Comparison of ENCODE assay signal across 18 cellular contexts in the genomic region with DNA sequence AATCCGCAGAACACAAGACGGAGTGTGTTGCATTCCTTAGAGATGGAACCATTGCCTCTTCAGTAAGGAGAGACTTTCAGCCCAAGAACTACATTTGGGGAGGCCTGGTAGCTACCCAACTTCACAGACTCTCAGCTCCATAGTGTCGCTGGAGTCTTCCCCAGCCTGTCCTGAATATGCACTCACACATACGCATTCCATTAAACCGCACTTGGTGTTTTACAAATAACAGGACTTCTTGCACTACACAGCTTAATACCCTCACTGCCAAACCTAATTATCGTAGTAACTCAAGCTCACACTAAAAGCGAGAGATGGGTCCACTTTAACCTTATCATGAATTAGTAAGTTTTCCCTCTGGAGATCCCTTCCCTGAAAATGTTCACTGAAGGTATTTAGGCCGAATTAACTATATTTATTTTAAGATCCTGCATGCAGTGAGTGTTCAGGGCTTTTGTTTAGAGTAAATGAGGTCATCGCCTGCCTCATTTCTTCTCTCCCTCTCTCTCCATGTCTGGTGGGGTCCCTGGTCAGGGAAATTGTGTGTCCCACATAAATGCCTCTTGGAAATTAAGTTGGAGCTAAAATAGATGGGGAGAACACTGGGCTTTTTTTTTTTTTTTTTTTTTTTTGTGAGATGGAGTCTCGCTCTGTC.
DNase-seq lines count a peak whose midpoint lies in the region; ATAC-seq, FAIRE-seq and TF ChIP-seq lines count a peak whose summit lies in the region.
"Had no signal": no experiment of that assay in that cellular context is flagged by ENCODE, and none has a peak within 500 bp of the region (broad histone marks: within the 10 kb centered on the region; RNA-seq: fewer than 3 reads in every experiment).

No MANE protein-coding gene starts in this region.

- H2BK120ac ChIP-seq in IMR-90 (ENCODE audit: low read depth, low read length) (peak overlapping the region; percentile 71), H1 (replicated peaks; ENCODE audit: low read depth, low read length) (no peak overlapping the region), mesenchymal stem cell (ENCODE audit: low read depth, low read length) (no peak overlapping the region)

- CTCF ChIA-PET in IMR-90 (lab: Yijun Ruan, JAX) (no interaction called here), H1 (lab: Charles Lee; ENCODE audit: partially characterized antibody) (interaction anchor here (2.8 kb wide), 1 partner anchor 13 kb away, joined by 7 read pairs; no protein-coding TSS in a partner anchor)

- H3K27ac ChIP-seq in IMR-90 (ENCODE audit: insufficient read depth, low read length) (peak overlapping the region; percentile 17; the same call in 1 of the 2 replicates), H1 (ENCODE audit: low read depth, low read length) (no peak overlapping the region), mesenchymal stem cell (ENCODE audit: low read length, poor library complexity, severe bottlenecking) (no peak overlapping the region), WERI-Rb-1 (no peak overlapping the region)
- H3K27ac ChIP-seq: KMS-11 had no signal

- H3K79me1 ChIP-seq in IMR-90 (ENCODE audit: low read depth in 1 of 2, low read length in 2 of 2) (no peaks in the 10 kb centered on the region), H1 (ENCODE audit: low read depth, low read length) (no peaks in the 10 kb centered on the region), mesenchymal stem cell (replicated peaks; ENCODE audit: low read length, poor library complexity, severe bottlenecking) (no peaks in the 10 kb centered on the region)

- H2BK5ac ChIP-seq in IMR-90 (ENCODE audit: low read depth, low read length, poor library complexity, severe bottlenecking) (no peak overlapping the region), H1 (ENCODE audit: low read depth, low read length) (no peak overlapping the region), mesenchymal stem cell (ENCODE audit: low read depth, low read length, poor library complexity, severe bottlenecking) (no peak overlapping the region)

- TF ChIP-seq RAD21 in IMR-90 (IDR thresholded peaks at IDR 0.05; ENCODE audit: low read length) (no peak), H1 (IDR thresholded peaks at IDR 0.05 in 1 of 2, conservative IDR thresholded peaks at IDR 0.05 in 1 of 2; ENCODE audit: low read depth in 2 of 2, low read length in 2 of 2) (no peak)

- H3K27me3 ChIP-seq in IMR-90 (ENCODE audit: control insufficient read depth, insufficient read depth, low read length) = peaks cover 10% of the 10 kb centered on the region
- H3K27me3 ChIP-seq in H1 (replicated peaks in 1 of 4; ENCODE audit: control insufficient read depth in 3 of 4, extremely low read depth in 1 of 4, insufficient read depth in 3 of 4, low read length in 3 of 4) = no peaks in the 10 kb centered on the region
- H3K27me3 ChIP-seq in mesenchymal stem cell (ENCODE audit: control insufficient read depth in 1 of 2, insufficient read depth in 1 of 2, low read length in 2 of 2) = peaks cover 13 to 37% of the 10 kb centered on the region in 2 experiments
- no peaks in the 10 kb centered on the region for H3K27me3 ChIP-seq in WERI-Rb-1 (ENCODE audit: insufficient read depth, low read depth, severe bottlenecking)
- H3K27me3 ChIP-seq in BE2C = no peaks in the 10 kb centered on the region

- H2AFZ ChIP-seq in IMR-90 (replicated peaks; ENCODE audit: low read length, poor library complexity) = no peak overlapping the region
- peak overlapping the region; percentile 73; the same call in 1 of the 2 replicates for H2AFZ ChIP-seq in H1 (ENCODE audit: low read length)
- H2AFZ ChIP-seq in mesenchymal stem cell (ENCODE audit: low read depth, low read length) = no peak overlapping the region

- ATAC-seq in IMR-90 (ENCODE audit: low read depth) (peak; percentile 90), HG03196 (IDR thresholded peaks at IDR 0.05; ENCODE audit: unreplicated experiment) (no peak), HG03159 (IDR thresholded peaks at IDR 0.05; ENCODE audit: unreplicated experiment) (no peak)
- ATAC-seq: CD8-positive, alpha-beta T cell; GM12878 had no signal

- peak overlapping the region; percentile 67; the same call in 1 of the 2 replicates for H3K4ac ChIP-seq in IMR-90 (ENCODE audit: low read depth, low read length)
- no peak overlapping the region for H3K4ac ChIP-seq in H1 (replicated peaks; ENCODE audit: insufficient read length, low read depth, low read length)
- H3K4ac ChIP-seq in mesenchymal stem cell (ENCODE audit: low read depth in 1 of 2, low read length in 2 of 2) = no peak overlapping the region

- peak overlapping the region; percentile 67 for H2BK20ac ChIP-seq in IMR-90 (ENCODE audit: low read depth, low read length)
- H2BK20ac ChIP-seq in H1 (ENCODE audit: low read length) = no peak overlapping the region

- H3K56ac ChIP-seq in IMR-90 (ENCODE audit: extremely low read depth, insufficient read depth, low read length) = no peak overlapping the region; the same call in 1 of the 2 replicates
- no peak overlapping the region for H3K56ac ChIP-seq in H1 (replicated peaks; ENCODE audit: insufficient read length, low read depth, low read length)

- H3K4me2 ChIP-seq in IMR-90 (ENCODE audit: low read depth, low read length) = peak overlapping the region; percentile 73
- no peak overlapping the region for H3K4me2 ChIP-seq in H1 (ENCODE audit: insufficient read depth in 1 of 2, low read depth in 2 of 2, low read length in 2 of 2)
- no peak overlapping the region for H3K4me2 ChIP-seq in mesenchymal stem cell (ENCODE audit: low read length, poor library complexity, severe bottlenecking)
- H3K4me2 ChIP-seq: KMS-11 had no signal

- H3K4me3 ChIP-seq in IMR-90 (ENCODE audit: insufficient read depth, low read depth, low read length) (no peak overlapping the region), H1 (ENCODE audit: extremely low read depth in 1 of 4, insufficient read depth in 2 of 4, low read depth in 3 of 4, low read length in 4 of 4) (no peak overlapping the region), mesenchymal stem cell (ENCODE audit: insufficient read depth in 1 of 2, low read depth in 1 of 2, low read length in 2 of 2) (no peak overlapping the region), WERI-Rb-1 (ENCODE audit: low read depth, low read length) (no peak overlapping the region), BE2C (ENCODE audit: low read depth, low read length) (no peak overlapping the region)
- H3K4me3 ChIP-seq: GM12878 had no signal

- H3K9ac ChIP-seq in IMR-90 (ENCODE audit: low read depth, low read length) = no peak overlapping the region
- H3K9ac ChIP-seq in H1 (replicated peaks in 1 of 4; ENCODE audit: extremely low read depth in 1 of 4, low read depth in 3 of 4, low read length in 3 of 4) = no peak overlapping the region
- H3K9ac ChIP-seq in mesenchymal stem cell (ENCODE audit: low read length) = no peak overlapping the region
- H3K9ac ChIP-seq: KMS-11 had no signal

- TF ChIP-seq EP300 in H1 (IDR thresholded peaks at IDR 0.05; ENCODE audit: borderline replicate concordance in 1 of 2, low read depth in 2 of 2, low read length in 2 of 2) = no peak

- intact Hi-C loops in IMR-90 (cut with micrococcal nuclease) = loop anchor here (5.0 kb wide), 1 partner anchor 170 kb away; a partner anchor contains a TSS

- BruUV-seq in IMR-90 (replicated peaks; lab: Mats Ljungman, UMichigan) = no TSS peak

- no peaks in the 10 kb centered on the region for H3K9me3 ChIP-seq in IMR-90 (ENCODE audit: control insufficient read depth, insufficient read depth, low read length)
- no peaks in the 10 kb centered on the region for H3K9me3 ChIP-seq in H1 (ENCODE audit: insufficient read depth in 2 of 2, low read depth in 1 of 2, low read length in 1 of 2)
- H3K9me3 ChIP-seq in mesenchymal stem cell (ENCODE audit: control insufficient read depth, low read length) = no peaks in the 10 kb centered on the region
- no peaks in the 10 kb centered on the region for H3K9me3 ChIP-seq in WERI-Rb-1 (ENCODE audit: severe bottlenecking)
- no peaks in the 10 kb centered on the region for H3K9me3 ChIP-seq in BE2C

- H3K9me1 ChIP-seq in IMR-90 (ENCODE audit: insufficient read depth, low read length) = peaks cover 7% of the 10 kb centered on the region

- H4K8ac ChIP-seq in IMR-90 (ENCODE audit: low read depth in 2 of 2, low read length in 2 of 2) (peak overlapping the region in 1 of 2 experiments; percentile 69; a peak in 1 of 4 replicates), H1 (ENCODE audit: extremely low read depth, insufficient read depth, low read length) (no peak overlapping the region), mesenchymal stem cell (ENCODE audit: low read length) (no peak overlapping the region)

- H3K23ac ChIP-seq in IMR-90 (ENCODE audit: low read depth, low read length) (peak overlapping the region; percentile 59; the same call in 1 of the 2 replicates), H1 (ENCODE audit: insufficient read length) (no peak overlapping the region), mesenchymal stem cell (ENCODE audit: low read length in 2 of 2) (no peak overlapping the region)

- 0 out of 2 replicates have a peak overlapping the region, but pooled peaks have one; percentile 7 for H4K91ac ChIP-seq in IMR-90 (ENCODE audit: insufficient read depth, low read depth, low read length)
- peak overlapping the region; percentile 3 for H4K91ac ChIP-seq in H1 (replicated peaks; ENCODE audit: insufficient read length, low read length)
- H4K91ac ChIP-seq in mesenchymal stem cell (ENCODE audit: low read length) = no peak overlapping the region

- POLR2A ChIA-PET in IMR-90 (lab: Charles Lee; ENCODE audit: unreplicated experiment) (no interaction called here), H1 (lab: Charles Lee; ENCODE audit: partially characterized antibody) (no interaction called here)

- in situ Hi-C loops in IMR-90 (cut with MboI; ENCODE audit: low sequenced_read_pairs) = loop anchor here (25.0 kb wide), 1 partner anchor 520 kb away; no protein-coding TSS in a partner anchor

- dilution Hi-C loops in IMR-90 (cut with HindIII; ENCODE audit: low sequenced_read_pairs, unreplicated experiment) = no loop called here

- DNase-seq in EH (ENCODE audit: low read depth) (peak; percentile 54), IMR-90 (peak; percentile 67), H1 (ENCODE audit: low read depth in 1 of 2, low spot score in 2 of 2) (no peak), mesenchymal stem cell (peak; percentile 57), WERI-Rb-1 (no peak), BE2C (no peak)
- DNase-seq: ACHN; CD8-positive, alpha-beta T cell; COR-L47; DMS153; DND-41; H7 had no signal

- H2AK9ac ChIP-seq in IMR-90 (replicated peaks; ENCODE audit: low read depth, low read length, poor library complexity) = no peak overlapping the region

- FAIRE-seq in H1 (lab: Jason Lieb, UNC) = no peak
- FAIRE-seq: D721Med, GM12878, GM19239 had no signal

- no peak overlapping the region for H2BK12ac ChIP-seq in H1 (ENCODE audit: low read depth, low read length)
- H2BK12ac ChIP-seq in mesenchymal stem cell (ENCODE audit: low read length in 2 of 2) = no peak overlapping the region

- 58% methylated on average over 2 of the region's 10 CpGs; no CpG with 5 or more reads in 1 of the 2 experiments for WGBS in IMR-90 (ENCODE audit: extremely low coverage in 2 of 2, insufficient read length in 1 of 2), 2 experiments
- 88% methylated on average over 9 of the region's 10 CpGs; no CpG with 5 or more reads in 1 of the 2 experiments for WGBS in H1 (ENCODE audit: extremely low coverage in 1 of 2, insufficient coverage in 1 of 2, insufficient read length in 1 of 2, insufficient replicate concordance in 2 of 2, low coverage in 1 of 2, low lambda C conversion rate in 2 of 2, missing lambda C conversion rate in 1 of 2), 2 experiments
- 80% methylated on average over 7 of the region's 10 CpGs for WGBS in mesenchymal stem cell

- H4K20me1 ChIP-seq in IMR-90 (ENCODE audit: insufficient read depth, low read length) (no peaks in the 10 kb centered on the region; the same call in 1 of the 2 replicates), H1 (replicated peaks in 1 of 2; ENCODE audit: control insufficient read depth in 1 of 2, insufficient read depth in 2 of 2, low read length in 2 of 2) (no peaks in the 10 kb centered on the region)

- H3K14ac ChIP-seq in IMR-90 (replicated peaks; ENCODE audit: low read depth, low read length) (peak overlapping the region; percentile 60; the same call in 1 of the 2 replicates), H1 (ENCODE audit: insufficient read length) (no peak overlapping the region), mesenchymal stem cell (ENCODE audit: low read length in 2 of 2) (no peak overlapping the region)

- H4K5ac ChIP-seq in IMR-90 (ENCODE audit: low read depth, low read length) (no peak overlapping the region), H1 (ENCODE audit: insufficient read length, low read depth, low read length) (no peak overlapping the region)

- H3K36me3 ChIP-seq in IMR-90 (ENCODE audit: control insufficient read depth, insufficient read depth, low read length) (no peaks in the 10 kb centered on the region), H1 (ENCODE audit: control insufficient read depth in 2 of 4, insufficient read depth in 4 of 4, low read length in 3 of 4) (no peaks in the 10 kb centered on the region), mesenchymal stem cell (ENCODE audit: control insufficient read depth in 1 of 2, insufficient read depth in 2 of 2, low read depth in 1 of 2, low read length in 2 of 2) (no peaks in the 10 kb centered on the region), WERI-Rb-1 (no peaks in the 10 kb centered on the region), BE2C (no peaks in the 10 kb centered on the region)

- H2BK15ac ChIP-seq in IMR-90 (ENCODE audit: low read depth, low read length) (peak overlapping the region; percentile 15; the same call in 1 of the 3 replicates), H1 (ENCODE audit: low read length) (no peak overlapping the region), mesenchymal stem cell (ENCODE audit: low read depth, poor library complexity, severe bottlenecking) (no peak overlapping the region)

- TF ChIP-seq CTCF in IMR-90 (conservative IDR thresholded peaks at IDR 0.05; ENCODE audit: low read depth, low read length) (no peak), H1 (IDR thresholded peaks at IDR 0.05; ENCODE audit: control extremely low read depth in 1 of 3, insufficient read depth in 1 of 3, low read depth in 1 of 3, low read length in 3 of 3) (no peak), WERI-Rb-1 (IDR thresholded peaks at IDR 0.05; ENCODE audit: low read depth, low read length) (no peak), BE2C (IDR thresholded peaks at IDR 0.05; ENCODE audit: low read depth, low read length) (no peak)

- H3K79me2 ChIP-seq in H1 (ENCODE audit: control insufficient read depth in 1 of 2, insufficient read depth in 2 of 2, low read length in 2 of 2) = no peaks in the 10 kb centered on the region

- TF ChIP-seq POLR2A in IMR-90 (IDR thresholded peaks at IDR 0.05; ENCODE audit: low read depth, low read length) (no peak), H1 (IDR thresholded peaks at IDR 0.05; ENCODE audit: control extremely low read depth in 1 of 2, low read depth in 2 of 2, low read length in 2 of 2) (no peak)

- H2AK5ac ChIP-seq in IMR-90 (ENCODE audit: low read depth, low read length) (peak overlapping the region; percentile 59), H1 (ENCODE audit: low read depth, low read length) (no peak overlapping the region), mesenchymal stem cell (ENCODE audit: low read length, severe bottlenecking) (no peak overlapping the region)

- H3K4me1 ChIP-seq in IMR-90 (ENCODE audit: control insufficient read depth, insufficient read depth, low read length) (peaks cover 13% of the 10 kb centered on the region), H1 (replicated peaks in 1 of 4; ENCODE audit: control insufficient read depth in 3 of 4, insufficient read depth in 4 of 4, low read length in 3 of 4) (peaks cover 0 to 8% (median 0%) of the 10 kb centered on the region in 4 experiments; a peak in 2 of 7 replicates), mesenchymal stem cell (ENCODE audit: control insufficient read depth, insufficient read depth, low read depth, low read length) (no peaks in the 10 kb centered on the region), BE2C (no peaks in the 10 kb centered on the region)

- no peaks in the 10 kb centered on the region for H3K23me2 ChIP-seq in H1 (ENCODE audit: low read depth, low read length)

- H3K18ac ChIP-seq in IMR-90 (ENCODE audit: low read depth, low read length) (0 out of 2 replicates have a peak overlapping the region, but pooled peaks have one; percentile 13), H1 (ENCODE audit: extremely low read depth, low read length) (no peak overlapping the region), mesenchymal stem cell (ENCODE audit: low read depth in 1 of 2, low read length in 2 of 2) (no peak overlapping the region)

Comparison
In these comparisons a context has a peak if more than half of its experiments do, and no peak if none do; other contexts are left out.
1. DNase-seq: peak in EH (single experiment), IMR-90 (single experiment) and mesenchymal stem cell (single experiment); none in H1 (0 of 2), WERI-Rb-1 (single experiment) and BE2C (single experiment).